Comparison of ENCODE assay signal across 20 cellular contexts in the genomic region with DNA sequence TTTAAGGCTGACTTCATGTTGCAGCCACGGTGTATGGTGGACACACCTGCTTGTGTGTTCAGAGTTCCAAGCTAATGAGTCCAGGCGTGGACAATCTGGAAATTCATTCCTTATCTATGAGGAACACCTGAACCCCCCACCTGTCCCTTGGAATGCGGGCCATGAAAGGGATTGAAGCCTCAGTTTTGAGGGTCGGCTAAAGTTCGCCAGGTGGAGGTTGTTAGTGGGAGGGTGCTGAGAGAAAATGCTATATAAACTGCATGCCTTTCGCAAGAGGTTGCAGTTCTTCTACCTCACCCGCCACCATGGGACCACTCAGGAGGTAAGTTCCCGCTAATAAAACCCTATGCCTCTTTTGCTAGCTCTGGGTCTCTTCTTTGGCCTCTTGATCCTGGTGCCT.
A peak's percentile ranks its signal among the peaks of the same experiment; 100 is the strongest.
DNase-seq lines count a peak whose midpoint lies in the region; ATAC-seq and TF ChIP-seq lines count a peak whose summit lies in the region.
"Had no signal": no experiment of that assay in that cellular context is flagged by ENCODE, and none has a peak within 500 bp of the region (broad histone marks: within the 10 kb centered on the region; RNA-seq: fewer than 3 reads in every experiment).

No MANE protein-coding gene starts in this region.

- TF ChIP-seq POLR2A in transverse colon (IDR thresholded peaks at IDR 0.05) = no peak

- no peak overlapping the region for H3K9ac ChIP-seq in endodermal cell (ENCODE audit: extremely low read depth, low read length, poor library complexity, severe bottlenecking)
- H3K9ac ChIP-seq: BLaER1, GM23248 had no signal

- no peaks in the 10 kb centered on the region for H3K36me3 Mint-ChIP-seq in activated T-cell treated with anti-CD3 and anti-CD28 coated beads, Interleukin-2, amount 50 U/mL, for 24 hours (ENCODE audit: low read depth)
- no peaks in the 10 kb centered on the region for H3K36me3 Mint-ChIP-seq in activated T-cell treated with anti-CD3 and anti-CD28 coated beads, Interleukin-2, amount 50 U/mL, for 4 hours (ENCODE audit: insufficient read depth)
- no peaks in the 10 kb centered on the region for H3K36me3 Mint-ChIP-seq in endodermal cell (ENCODE audit: low read depth)
- H3K36me3 Mint-ChIP-seq: CD14-positive monocyte; CD8-positive, alpha-beta T cell had no signal

- in situ Hi-C loops in transverse colon (cut with MboI; ENCODE audit: low pct_ligation_motif_present in 1 of 4, low pct_unique_long_range_greater_than_20kb in 1 of 4, low sequenced_read_pairs in 3 of 4) = no loop called here

- H3K36me3 ChIP-seq in endodermal cell (ENCODE audit: control insufficient read depth, insufficient read depth, low read length) (no peaks in the 10 kb centered on the region), tibial artery (no peaks in the 10 kb centered on the region), transverse colon (no peaks in the 10 kb centered on the region)
- H3K36me3 ChIP-seq: BLaER1, HAP-1 had no signal

- H3K4me1 ChIP-seq in endodermal cell (ENCODE audit: control insufficient read depth, insufficient read depth, low read length) = no peaks in the 10 kb centered on the region
- no peaks in the 10 kb centered on the region for H3K4me1 ChIP-seq in tibial artery
- H3K4me1 ChIP-seq in transverse colon = no peaks in the 10 kb centered on the region
- H3K4me1 ChIP-seq: BLaER1, HAP-1 had no signal

- ATAC-seq in activated T-cell treated with anti-CD3 and anti-CD28 coated beads, Interleukin-2, amount 50 U/mL, for 4 hours = no peak
- ATAC-seq in sciatic nerve = no peak
- no peak for ATAC-seq in HG03139 (IDR thresholded peaks at IDR 0.05; ENCODE audit: unreplicated experiment)
- ATAC-seq: CD8-positive, alpha-beta T cell; GM12878 had no signal

- H3K4me3 ChIP-seq in endodermal cell (ENCODE audit: low read length) = no peak overlapping the region
- no peak overlapping the region for H3K4me3 ChIP-seq in tibial artery
- no peak overlapping the region for H3K4me3 ChIP-seq in transverse colon
- H3K4me3 ChIP-seq: BLaER1, GM12878, GM23248, HAP-1 had no signal

- H3K27ac Mint-ChIP-seq in activated T-cell treated with anti-CD3 and anti-CD28 coated beads, Interleukin-2, amount 50 U/mL, for 24 hours = no peak overlapping the region
- H3K27ac Mint-ChIP-seq in endodermal cell = no peak overlapping the region
- H3K27ac Mint-ChIP-seq: CD14-positive monocyte; CD8-positive, alpha-beta T cell had no signal

- H3K27ac ChIP-seq in endodermal cell (ENCODE audit: low read depth, low read length) (no peak overlapping the region), tibial artery (no peak overlapping the region), transverse colon (no peak overlapping the region)
- H3K27ac ChIP-seq: BLaER1, GM23248, HL-60 had no signal

- TF ChIP-seq EP300 in transverse colon (IDR thresholded peaks at IDR 0.05; ENCODE audit: low read depth) = no peak

- H3K27me3 ChIP-seq in endodermal cell (ENCODE audit: control insufficient read depth, insufficient read depth, low read length, poor library complexity, severe bottlenecking) = no peaks in the 10 kb centered on the region
- H3K27me3 ChIP-seq in tibial artery = peaks cover 0 to 6% of the 10 kb centered on the region in 2 donors
- no peaks in the 10 kb centered on the region for H3K27me3 ChIP-seq in transverse colon
- H3K27me3 ChIP-seq: BLaER1 had no signal

- intact Hi-C loops in sciatic nerve (cut with DNase I) = no loop called here
- intact Hi-C loops in tibial artery (cut with DNase I; ENCODE audit: low total_unique reads) = no loop called here
- intact Hi-C loops in transverse colon (cut with DNase I; ENCODE audit: low total_unique reads) = no loop called here

- H3K9me3 ChIP-seq in endodermal cell (ENCODE audit: control insufficient read depth, low read length) = no peaks in the 10 kb centered on the region
- H3K9me3 ChIP-seq in tibial artery = no peaks in the 10 kb centered on the region
- H3K9me3 ChIP-seq in transverse colon = no peaks in the 10 kb centered on the region
- H3K9me3 ChIP-seq: HAP-1 had no signal

- no peak for TF ChIP-seq CTCF in endodermal cell (conservative IDR thresholded peaks at IDR 0.05)
- no peak for TF ChIP-seq CTCF in tibial artery (IDR thresholded peaks at IDR 0.05)
- TF ChIP-seq CTCF in transverse colon (IDR thresholded peaks at IDR 0.05) = no peak

- peak; percentile 0 for DNase-seq in activated T-cell treated with anti-CD3 and anti-CD28 coated beads, Interleukin-2, amount 50 U/mL, for 24 hours
- DNase-seq in activated T-cell treated with anti-CD3 and anti-CD28 coated beads, Interleukin-2, amount 50 U/mL, for 4 hours = no peak
- peak; percentile 13 for DNase-seq in endodermal cell
- DNase-seq in sciatic nerve (ENCODE audit: low spot score) = peak; percentile 26
- peak; percentile 4 to 37 for DNase-seq in tibial artery
- no peak for DNase-seq in NCI-H2171 treated with DMSO at 0.1 percent for 48 hours (lab: John Stamatoyannopoulos, UW)
- DNase-seq in transverse colon = no peak
- DNase-seq: 8988T; Calu3; CD8-positive, alpha-beta T cell; DMS53; DND-41; EL; GM23248 had no signal

- peaks cover 29% of the 10 kb centered on the region for H3K4me1 Mint-ChIP-seq in activated T-cell treated with anti-CD3 and anti-CD28 coated beads, Interleukin-2, amount 50 U/mL, for 24 hours (ENCODE audit: low read depth)
- H3K4me1 Mint-ChIP-seq in activated T-cell treated with anti-CD3 and anti-CD28 coated beads, Interleukin-2, amount 50 U/mL, for 4 hours (ENCODE audit: low read depth) = peaks cover 32% of the 10 kb centered on the region
- H3K4me1 Mint-ChIP-seq in endodermal cell = peaks cover 7% of the 10 kb centered on the region
- H3K4me1 Mint-ChIP-seq: CD14-positive monocyte had no signal

- WGBS in endodermal cell (ENCODE audit: insufficient coverage in 1 of 2, insufficient read length in 1 of 2), 2 experiments = 93 to 98% methylated on average over 7 to 8 of the region's 8 CpGs
- 78 to 86% methylated on average over 7 to 8 of the region's 8 CpGs for WGBS in transverse colon (ENCODE audit: low coverage in 1 of 2), 2 donors

- peaks cover 10% of the 10 kb centered on the region for H3K9me3 Mint-ChIP-seq in activated T-cell treated with anti-CD3 and anti-CD28 coated beads, Interleukin-2, amount 50 U/mL, for 24 hours
- peaks cover 10% of the 10 kb centered on the region for H3K9me3 Mint-ChIP-seq in activated T-cell treated with anti-CD3 and anti-CD28 coated beads, Interleukin-2, amount 50 U/mL, for 4 hours
- peaks cover 9% of the 10 kb centered on the region for H3K9me3 Mint-ChIP-seq in endodermal cell

- H3K27me3 Mint-ChIP-seq in activated T-cell treated with anti-CD3 and anti-CD28 coated beads, Interleukin-2, amount 50 U/mL, for 24 hours = no peaks in the 10 kb centered on the region
- H3K27me3 Mint-ChIP-seq in activated T-cell treated with anti-CD3 and anti-CD28 coated beads, Interleukin-2, amount 50 U/mL, for 4 hours (ENCODE audit: low read depth) = no peaks in the 10 kb centered on the region
- no peaks in the 10 kb centered on the region for H3K27me3 Mint-ChIP-seq in endodermal cell (ENCODE audit: insufficient read depth)

- no peak overlapping the region for H3K4me3 Mint-ChIP-seq in activated T-cell treated with anti-CD3 and anti-CD28 coated beads, Interleukin-2, amount 50 U/mL, for 24 hours
- no peak overlapping the region for H3K4me3 Mint-ChIP-seq in activated T-cell treated with anti-CD3 and anti-CD28 coated beads, Interleukin-2, amount 50 U/mL, for 4 hours
- H3K4me3 Mint-ChIP-seq in endodermal cell = no peak overlapping the region
- H3K4me3 Mint-ChIP-seq: CD14-positive monocyte; CD8-positive, alpha-beta T cell had no signal

Comparison
In these comparisons a context has a peak if more than half of its experiments do, and no peak if none do; other contexts are left out.
1. DNase-seq: peak in activated T-cell treated with anti-CD3 and anti-CD28 coated beads, Interleukin-2, amount 50 U/mL, for 24 hours (single experiment), endodermal cell (single experiment), sciatic nerve (single experiment) and tibial artery (2 of 2); none in activated T-cell treated with anti-CD3 and anti-CD28 coated beads, Interleukin-2, amount 50 U/mL, for 4 hours (single experiment), NCI-H2171 treated with DMSO at 0.1 percent for 48 hours (single experiment) and transverse colon (single experiment).